In genomic region chr6:137486388-137486787, GRCh38 we compare ENCODE assay signal across 19 cellular contexts. TPM values are rescaled to one million over a fixed set of nuclear protein-coding genes. Genes with fewer than 3 reads are reported as not detected.
"Had no signal": no experiment of that assay in that cellular context is flagged by ENCODE, and none has a peak within 500 bp of the region (broad histone marks: within the 10 kb centered on the region; RNA-seq: fewer than 3 reads in every experiment).

No MANE protein-coding gene starts in this region.

- H3K27ac Mint-ChIP-seq: activated B cell treated with CpG ODN at 0.5 μM for 24 hours; activated CD4-positive, alpha-beta T cell treated with anti-CD3 and anti-CD28 coated beads, Interleukin-2, amount 10 ng/mL, durations not matched to agents 7 days and 5 days; activated naive CD4-positive, alpha-beta T cell treated with anti-CD3 and anti-CD28 coated beads, Interleukin-2, amount 50 U/mL, for 72 hours; activated T-cell treated with anti-CD3 and anti-CD28 coated beads, Interleukin-2, amount 50 U/mL, for 72 hours; immature natural killer cell; nephron had no signal

- H3K27me3 ChIP-seq: testis had no signal

- DNase-seq: activated B cell treated with CpG ODN at 0.5 μM for 24 hours; activated CD4-positive, alpha-beta T cell treated with anti-CD3 and anti-CD28 coated beads, Interleukin-2, amount 10 ng/mL, durations not matched to agents 7 days and 5 days; activated CD8-positive, alpha-beta memory T cell treated with anti-CD3 and anti-CD28 coated beads, Interleukin-2, amount 50 U/mL, for 48 hours; activated gamma-delta T cell; activated T-cell treated with anti-CD3 and anti-CD28 coated beads, Interleukin-2, amount 50 U/mL, for 72 hours; dorsolateral prefrontal cortex; hippocampal formation; immature natural killer cell; psoas muscle; stimulated activated CD4-positive, alpha-beta T cell treated with anti-CD3 and anti-CD28 coated beads, Interleukin-12 subunit alpha, Interleukin-12 subunit beta, amount 100 ng/mL, for 4 hours; stimulated activated CD4-positive, alpha-beta T cell treated with anti-CD3 and anti-CD28 coated beads, Interleukin-2, amount 100 ng/mL, for 24 hours; stomach; testis; upper lobe of left lung had no signal

- H3K36me3 Mint-ChIP-seq: immature natural killer cell had no signal

- H3K4me3 Mint-ChIP-seq: activated B cell treated with CpG ODN at 0.5 μM for 24 hours; activated CD4-positive, alpha-beta T cell treated with anti-CD3 and anti-CD28 coated beads, Interleukin-2, amount 10 ng/mL, durations not matched to agents 7 days and 5 days; immature natural killer cell; nephron had no signal

- H3K9me3 Mint-ChIP-seq: activated B cell treated with CpG ODN at 0.5 μM for 24 hours; activated naive CD4-positive, alpha-beta T cell treated with anti-CD3 and anti-CD28 coated beads, Interleukin-2, amount 50 U/mL, for 72 hours; activated T-cell treated with anti-CD3 and anti-CD28 coated beads, Interleukin-2, amount 50 U/mL, for 72 hours had no signal

- H3K9me3 ChIP-seq: psoas muscle, testis, upper lobe of left lung had no signal

- ATAC-seq: activated naive CD4-positive, alpha-beta T cell treated with anti-CD3 and anti-CD28 coated beads, Interleukin-2, amount 50 U/mL, for 72 hours; activated T-cell treated with anti-CD3 and anti-CD28 coated beads, Interleukin-2, amount 50 U/mL, for 72 hours; psoas muscle had no signal

- H3K27ac ChIP-seq: dorsolateral prefrontal cortex, psoas muscle, stomach, testis, upper lobe of left lung had no signal

- H3K4me3 ChIP-seq: dorsolateral prefrontal cortex, psoas muscle, stomach, testis, upper lobe of left lung had no signal

RNA-seq across cellular contexts. Expression of gene OLIG3, which starts 7.8 kb away (rescaled TPM):
- total RNA-seq: activated B cell treated with CpG ODN at 0.5 μM for 24 hours; activated CD4-positive, alpha-beta T cell treated with anti-CD3 and anti-CD28 coated beads, Interleukin-2, amount 10 ng/mL, durations not matched to agents 7 days and 5 days; cardiac septum; dorsolateral prefrontal cortex; omental fat pad; psoas muscle; stomach; T-helper 2 cell treated with Interferon-gamma antibody and Interleukin-4, amounts not matched to agents 100 ng/mL and 5 ng/mL, for 36 hours; testis; upper lobe of left lung had no signal
- polyA plus RNA-seq: immature natural killer cell, psoas muscle, stomach had no signal
